ENCODE assay signal across 10 cellular contexts in genomic region chr12:98416845-98417244, GRCh38.
DNase-seq lines count a peak whose midpoint lies in the region; ATAC-seq and TF ChIP-seq lines count a peak whose summit lies in the region.
"Had no signal": no experiment of that assay in that cellular context is flagged by ENCODE, and none has a peak within 500 bp of the region (broad histone marks: within the 10 kb centered on the region; RNA-seq: fewer than 3 reads in every experiment).

No MANE protein-coding gene starts in this region.

- 0 out of 2 replicates have a peak overlapping the region, but pooled peaks have one; percentile 11 for H2AFZ ChIP-seq in GM23338

- TF ChIP-seq CTCF in AG04449 (IDR thresholded peaks at IDR 0.05; ENCODE audit: insufficient read depth, low read length, missing control alignments) (peak; percentile 23), GM23338 (conservative IDR thresholded peaks at IDR 0.05; ENCODE audit: low read depth in 2 of 2) (peak; percentile 51 to 54), fibroblast of villous mesenchyme (IDR thresholded peaks at IDR 0.05; ENCODE audit: insufficient read depth, low read depth, low read length) (peak; percentile 57)

- no peak for DNase-seq in AG04449 (ENCODE audit: low read depth, low spot score)
- peak; percentile 41 for DNase-seq in GM23338 (ENCODE audit: low spot score)
- peak; percentile 19 for DNase-seq in RKO (ENCODE audit: low spot score)
- peak; percentile 74 for DNase-seq in fibroblast of villous mesenchyme (ENCODE audit: low read depth)
- DNase-seq in mesenteric fat pad (ENCODE audit: low spot score), result no peak
- DNase-seq in activated CD4-positive, alpha-beta T cell treated with anti-CD3 and anti-CD28 coated beads for 1 hour, result no peak
- DNase-seq in effector memory CD4-positive, alpha-beta T cell, result no peak
- DNase-seq in HPDE6-E6E7 (ENCODE audit: extremely low spot score), result no peak
- DNase-seq: stimulated activated CD4-positive, alpha-beta T cell treated with anti-CD3 and anti-CD28 coated beads, Interleukin-4, amount 100 ng/mL, for 4 hours had no signal

- H3K27ac Mint-ChIP-seq in GM23338, result no peak overlapping the region
- H3K27ac Mint-ChIP-seq: activated naive CD4-positive, alpha-beta T cell treated with anti-CD3 and anti-CD28 coated beads, Interleukin-2, amount 50 U/mL, for 24 hours had no signal

- H3F3A ChIP-seq in GM23338 (replicated peaks; ENCODE audit: low read depth), result no peaks in the 10 kb centered on the region

- H3K4me3 ChIP-seq in AG04449 (ENCODE audit: low read depth, low read length) (no peak overlapping the region), GM23338 (no peak overlapping the region), fibroblast of villous mesenchyme (ENCODE audit: low read depth, low read length) (no peak overlapping the region)
- no peak overlapping the region for H3K4me3 ChIP-seq in effector memory CD4-positive, alpha-beta T cell (ENCODE audit: insufficient read depth, low read depth, low read length, poor library complexity, severe bottlenecking)

- POLR2A ChIA-PET in AG04449 (lab: Yijun Ruan, JAX), result no interaction called here

- ATAC-seq in GM23338, result no peak

- H3K79me2 ChIP-seq in GM23338 (replicated peaks; ENCODE audit: insufficient read depth), result no peaks in the 10 kb centered on the region

- CTCF ChIA-PET in AG04449 (lab: Yijun Ruan, JAX), result interaction anchor here (0.7 to 5.1 kb wide), 18 partner anchors 10 to 582 kb away, joined by 3 to 78 read pairs (median 8); partner anchors contain the start of genes SLC25A3 and TMPO

- H3K4me3 Mint-ChIP-seq in GM23338, result no peak overlapping the region
- H3K4me3 Mint-ChIP-seq: activated naive CD4-positive, alpha-beta T cell treated with anti-CD3 and anti-CD28 coated beads, Interleukin-2, amount 50 U/mL, for 24 hours had no signal

- no peaks in the 10 kb centered on the region for H3K9me3 Mint-ChIP-seq in GM23338
- H3K9me3 Mint-ChIP-seq: activated naive CD4-positive, alpha-beta T cell treated with anti-CD3 and anti-CD28 coated beads, Interleukin-2, amount 50 U/mL, for 24 hours had no signal

- H3K9me2 ChIP-seq in GM23338 (ENCODE audit: insufficient read depth), result no peaks in the 10 kb centered on the region

- H3K4me1 Mint-ChIP-seq in GM23338, result peaks cover 25% of the 10 kb centered on the region
- H3K4me1 Mint-ChIP-seq: activated naive CD4-positive, alpha-beta T cell treated with anti-CD3 and anti-CD28 coated beads, Interleukin-2, amount 50 U/mL, for 24 hours had no signal

- H3K4me2 ChIP-seq in GM23338, result no peak overlapping the region

- H3K27me3 ChIP-seq in GM23338 (ENCODE audit: insufficient read depth), result no peaks in the 10 kb centered on the region
- H3K27me3 ChIP-seq in effector memory CD4-positive, alpha-beta T cell (replicated peaks; ENCODE audit: control insufficient read depth, insufficient read depth, low read length, poor library complexity, severe bottlenecking), result no peaks in the 10 kb centered on the region

- no peaks in the 10 kb centered on the region for H3K36me3 ChIP-seq in GM23338 (ENCODE audit: insufficient read depth)
- H3K36me3 ChIP-seq in effector memory CD4-positive, alpha-beta T cell (ENCODE audit: control insufficient read depth, insufficient read depth, low read length), result no peaks in the 10 kb centered on the region

- H3K4me1 ChIP-seq in GM23338 (ENCODE audit: insufficient read depth), result peaks cover 7% of the 10 kb centered on the region; the same call in 1 of the 2 replicates
- H3K4me1 ChIP-seq in effector memory CD4-positive, alpha-beta T cell (ENCODE audit: control insufficient read depth, insufficient read depth, low read length, poor library complexity, severe bottlenecking), result no peaks in the 10 kb centered on the region

- H3K27ac ChIP-seq in GM23338 (ENCODE audit: low read depth), result no peak overlapping the region
- H3K27ac ChIP-seq in effector memory CD4-positive, alpha-beta T cell (ENCODE audit: insufficient read depth, low read length, poor library complexity, severe bottlenecking), result no peak overlapping the region

- peaks cover 3% of the 10 kb centered on the region for H3K27me3 Mint-ChIP-seq in GM23338 (ENCODE audit: insufficient read depth, low read depth, poor library complexity)

- H3K36me3 Mint-ChIP-seq in GM23338 (ENCODE audit: low read depth), result no peaks in the 10 kb centered on the region
- H3K36me3 Mint-ChIP-seq: activated naive CD4-positive, alpha-beta T cell treated with anti-CD3 and anti-CD28 coated beads, Interleukin-2, amount 50 U/mL, for 24 hours had no signal

- H4K20me1 ChIP-seq in GM23338 (replicated peaks; ENCODE audit: insufficient read depth), result no peaks in the 10 kb centered on the region

- H3K9me3 ChIP-seq in effector memory CD4-positive, alpha-beta T cell (ENCODE audit: control insufficient read depth, low read length), result no peaks in the 10 kb centered on the region

TF ChIP-seq in GM23338, 12 proteins besides CTCF, POLR2A, EP300 and RAD21:
- TF ChIP-seq STAT1 (IDR thresholded peaks at IDR 0.05; ENCODE audit: unreplicated experiment), result no peak
TF ChIP-seq in GM23338: peak in this region for 0.

Comparison
In these comparisons a context has a peak if more than half of its experiments do, and no peak if none do; other contexts are left out.
1. DNase-seq: peak in GM23338 (single experiment), RKO (single experiment) and fibroblast of villous mesenchyme (single experiment); none in AG04449 (single experiment), mesenteric fat pad (single experiment), activated CD4-positive, alpha-beta T cell treated with anti-CD3 and anti-CD28 coated beads for 1 hour (single experiment), effector memory CD4-positive, alpha-beta T cell (0 of 3) and HPDE6-E6E7 (single experiment).
2. Peak in every context shown above with its lines, with median percentiles within 50 percentile points of each other: CTCF ChIP-seq.